Comparison of ENCODE assay signal across 18 cellular contexts in the genomic region with DNA sequence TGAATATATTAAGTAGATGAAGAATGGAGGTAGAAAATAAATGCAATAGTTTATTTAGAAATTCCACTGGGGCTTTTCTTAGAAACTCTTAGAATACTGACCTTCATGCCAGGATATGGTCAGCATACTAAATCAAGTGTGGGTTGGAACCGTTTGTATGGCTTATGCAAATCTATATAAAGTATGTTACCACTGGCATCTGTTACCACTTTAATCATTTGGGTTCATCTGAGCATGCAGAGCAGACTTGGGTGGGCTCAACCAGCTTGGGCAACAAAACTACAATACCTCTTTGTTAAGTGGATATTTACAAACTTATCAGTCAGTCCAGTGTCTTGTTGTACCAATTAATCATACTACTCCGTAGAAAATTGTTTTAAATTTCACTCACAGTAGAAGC.
"Had no signal": no experiment of that assay in that cellular context is flagged by ENCODE, and none has a peak within 500 bp of the region (broad histone marks: within the 10 kb centered on the region; RNA-seq: fewer than 3 reads in every experiment).

No MANE protein-coding gene starts in this region.

- H3K27ac Mint-ChIP-seq: activated naive CD8-positive, alpha-beta T cell treated with anti-CD3 and anti-CD28 coated beads for 36 hours; activated T-helper 1 cell treated with anti-CD3 and anti-CD28 coated beads, Interleukin-12 subunit alpha, Interleukin-12 subunit beta, Interleukin-2, Interleukin-4 antibody, amounts not matched to agents 30 ng/mL and 10 ng/mL and 1 ng/mL, durations not matched to agents 14 hours and 24 hours and 36 hours; naive thymus-derived CD4-positive, alpha-beta T cell; T-helper 2 cell treated with Interferon-gamma antibody and Interleukin-4, amounts not matched to agents 5 μg/mL and 100 μg/mL, for 36 hours had no signal

- H3K27me3 Mint-ChIP-seq: activated naive CD8-positive, alpha-beta T cell treated with anti-CD3 and anti-CD28 coated beads for 36 hours; naive thymus-derived CD4-positive, alpha-beta T cell had no signal

- H3K4me1 Mint-ChIP-seq: activated naive CD8-positive, alpha-beta T cell treated with anti-CD3 and anti-CD28 coated beads for 36 hours; naive thymus-derived CD4-positive, alpha-beta T cell had no signal

- H3K4me3 Mint-ChIP-seq: activated naive CD8-positive, alpha-beta T cell treated with anti-CD3 and anti-CD28 coated beads for 36 hours; activated T-helper 1 cell treated with anti-CD3 and anti-CD28 coated beads, Interleukin-12 subunit alpha, Interleukin-12 subunit beta, Interleukin-2, Interleukin-4 antibody, amounts not matched to agents 30 ng/mL and 10 ng/mL and 1 ng/mL, durations not matched to agents 14 hours and 24 hours and 36 hours; naive thymus-derived CD4-positive, alpha-beta T cell; T-helper 2 cell treated with Interferon-gamma antibody and Interleukin-4, amounts not matched to agents 5 μg/mL and 100 μg/mL, for 36 hours had no signal

- H3K27ac ChIP-seq: cardiac muscle cell, epithelial cell of prostate, neutrophil, transverse colon, vagina had no signal

- H3K9me3 Mint-ChIP-seq: activated naive CD8-positive, alpha-beta T cell treated with anti-CD3 and anti-CD28 coated beads for 36 hours; activated T-helper 1 cell treated with anti-CD3 and anti-CD28 coated beads, Interleukin-12 subunit alpha, Interleukin-12 subunit beta, Interleukin-2, Interleukin-4 antibody, amounts not matched to agents 30 ng/mL and 10 ng/mL and 1 ng/mL, durations not matched to agents 14 hours and 24 hours and 36 hours; naive thymus-derived CD4-positive, alpha-beta T cell; T-helper 2 cell treated with Interferon-gamma antibody and Interleukin-4, amounts not matched to agents 5 μg/mL and 100 μg/mL, for 36 hours had no signal

- DNase-seq: activated CD4-positive, alpha-beta T cell treated with anti-CD3 and anti-CD28 coated beads, Interleukin-2, amount 50 U/mL, for 1 hour; activated CD8-positive, alpha-beta memory T cell treated with anti-CD3 and anti-CD28 coated beads for 24 hours; activated naive CD8-positive, alpha-beta T cell treated with anti-CD3 and anti-CD28 coated beads for 36 hours; aorta; naive thymus-derived CD4-positive, alpha-beta T cell; retina; stimulated activated CD4-positive, alpha-beta T cell treated with anti-CD3 and anti-CD28 coated beads, Interleukin-2, amount 100 ng/mL, for 48 hours; stimulated activated naive CD8-positive, alpha-beta T cell treated with anti-CD3 and anti-CD28 coated beads, Interleukin-15, Interleukin-2, amounts not matched to agents 100 U/mL and 50 U/mL, for 24 hours; transverse colon had no signal

- ATAC-seq: activated CD4-positive, CD25-positive, alpha-beta regulatory T cell treated with anti-CD3 and anti-CD28 coated beads, Interleukin-2, amount 50 U/mL, for 24 hours; left lobe of liver; naive thymus-derived CD4-positive, alpha-beta T cell; stimulated activated naive CD8-positive, alpha-beta T cell treated with anti-CD3 and anti-CD28 coated beads, Interleukin-15, Interleukin-2, amounts not matched to agents 100 U/mL and 50 U/mL, for 24 hours had no signal

- H3K4me3 ChIP-seq: cardiac muscle cell, transverse colon, vagina had no signal

- H3K36me3 Mint-ChIP-seq: activated naive CD8-positive, alpha-beta T cell treated with anti-CD3 and anti-CD28 coated beads for 36 hours; naive thymus-derived CD4-positive, alpha-beta T cell had no signal

- H3K9me3 ChIP-seq: neutrophil, transverse colon, vagina had no signal

- FAIRE-seq: islet of Langerhans had no signal

- H3K36me3 ChIP-seq: cardiac muscle cell, neutrophil, transverse colon, vagina had no signal

- H3K27me3 ChIP-seq: cardiac muscle cell, neutrophil, transverse colon, vagina had no signal
